Comparison of ENCODE assay signal across 17 cellular contexts in the genomic region with DNA sequence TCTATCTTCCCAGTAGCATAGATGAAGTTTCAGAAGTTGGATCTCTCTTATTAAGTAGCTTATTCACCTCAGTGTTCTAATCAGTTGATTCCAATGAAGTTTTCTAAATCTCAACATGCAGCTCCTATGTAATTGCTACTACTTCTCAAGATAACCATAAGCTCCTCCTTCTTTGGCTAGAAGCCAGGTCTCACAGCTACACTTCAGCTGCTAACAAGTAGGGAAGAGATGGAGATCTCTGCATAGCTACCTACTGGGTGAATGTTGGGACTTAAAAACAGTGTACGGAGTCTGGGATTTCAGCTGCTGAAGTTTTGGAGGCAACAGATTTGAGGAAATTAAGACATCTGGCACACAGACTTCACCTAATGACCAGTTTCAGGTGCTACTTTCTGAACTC.
A peak's percentile ranks its signal among the peaks of the same experiment; 100 is the strongest.
DNase-seq lines count a peak whose midpoint lies in the region; ATAC-seq and TF ChIP-seq lines count a peak whose summit lies in the region.
"Had no signal": no experiment of that assay in that cellular context is flagged by ENCODE, and none has a peak within 500 bp of the region (broad histone marks: within the 10 kb centered on the region; RNA-seq: fewer than 3 reads in every experiment).

No MANE protein-coding gene starts in this region.

- ATAC-seq in HG02678 (IDR thresholded peaks at IDR 0.05; ENCODE audit: unreplicated experiment), result no peak

- H2AFZ ChIP-seq in OCI-LY7 (ENCODE audit: low read length), result no peak overlapping the region
- no peak overlapping the region for H2AFZ ChIP-seq in fibroblast of lung (ENCODE audit: low read length)
- no peak overlapping the region for H2AFZ ChIP-seq in smooth muscle cell (ENCODE audit: low read depth)

- H3K4me1 ChIP-seq in A673 (ENCODE audit: insufficient read depth, low read length, poor library complexity, severe bottlenecking), result no peaks in the 10 kb centered on the region
- H3K4me1 ChIP-seq in OCI-LY7 (ENCODE audit: insufficient read depth, low read length, poor library complexity, severe bottlenecking), result no peaks in the 10 kb centered on the region
- H3K4me1 ChIP-seq in fibroblast of lung (ENCODE audit: control insufficient read depth, extremely low read depth, insufficient read depth, low read length), result no peaks in the 10 kb centered on the region
- peaks cover 7% of the 10 kb centered on the region for H3K4me1 ChIP-seq in smooth muscle cell (ENCODE audit: low read depth)
- H3K4me1 ChIP-seq: right atrium auricular region, uterus had no signal

- DNase-seq in A673 (ENCODE audit: low spot score) (peak; percentile 27), HFFc6 (peak; percentile 65), OCI-LY7 (ENCODE audit: low spot score) (peak; percentile 0), fibroblast of lung (ENCODE audit: low read depth in 2 of 2) (peak in 1 of 2 donors; percentile 35), AML-193 (lab: John Stamatoyannopoulos, UW) (no peak), smooth muscle cell (lab: John Stamatoyannopoulos, UW; ENCODE audit: unreplicated experiment) (no peak), NCI-H1930 (lab: John Stamatoyannopoulos, UW) (no peak)
- DNase-seq: activated CD4-positive, alpha-beta T cell treated with anti-CD3 and anti-CD28 coated beads for 4 hours; activated CD8-positive, alpha-beta memory T cell treated with anti-CD3 and anti-CD28 coated beads, Interleukin-2, amount 50 U/mL, for 4 hours; anterior cingulate cortex; GOT3; head of caudate nucleus; T1000; uterus had no signal

- intact Hi-C loops in A673 (cut with micrococcal nuclease; ENCODE audit: unreplicated experiment) (no loop called here), OCI-LY7 (cut with micrococcal nuclease; ENCODE audit: unreplicated experiment) (no loop called here)

- no peaks in the 10 kb centered on the region for H4K20me1 ChIP-seq in OCI-LY7 (ENCODE audit: insufficient read depth, low read length)
- H4K20me1 ChIP-seq in fibroblast of lung (ENCODE audit: control insufficient read depth, extremely low read depth, insufficient read depth, low read length), result no peaks in the 10 kb centered on the region
- no peaks in the 10 kb centered on the region for H4K20me1 ChIP-seq in smooth muscle cell (ENCODE audit: low read depth)

- H3K4me3 Mint-ChIP-seq in HFFc6, result no peak overlapping the region; the same call in 1 of the 2 replicates

- H3K27ac Mint-ChIP-seq in HFFc6, result peak overlapping the region; percentile 95

- H3K4me2 ChIP-seq in OCI-LY7 (ENCODE audit: low read length) (no peak overlapping the region), fibroblast of lung (ENCODE audit: extremely low read depth, insufficient read depth, low read length) (no peak overlapping the region), smooth muscle cell (no peak overlapping the region)

- H3K9me3 Mint-ChIP-seq in HFFc6, result no peaks in the 10 kb centered on the region

- no peak overlapping the region for H3K9ac ChIP-seq in fibroblast of lung (ENCODE audit: insufficient read depth, low read length)
- no peak overlapping the region for H3K9ac ChIP-seq in smooth muscle cell (ENCODE audit: low read depth)

- CTCF ChIA-PET in A673 (lab: Charles Lee) (no interaction called here), OCI-LY7 (lab: Charles Lee; ENCODE audit: unreplicated experiment) (no interaction called here)

- H3K79me2 ChIP-seq in OCI-LY7 (ENCODE audit: insufficient read depth, low read depth, low read length) (no peaks in the 10 kb centered on the region), fibroblast of lung (ENCODE audit: control insufficient read depth, insufficient read depth, low read length) (no peaks in the 10 kb centered on the region), smooth muscle cell (ENCODE audit: low read depth) (no peaks in the 10 kb centered on the region)

- POLR2A ChIA-PET in A673 (lab: Charles Lee; ENCODE audit: low non-redundant PET) (no interaction called here), OCI-LY7 (lab: Charles Lee) (no interaction called here)

- 94% methylated on average over 1 of the region's 1 CpG for WGBS in smooth muscle cell (ENCODE audit: low lambda C conversion rate)

- peaks cover 21% of the 10 kb centered on the region for H3K36me3 Mint-ChIP-seq in HFFc6 (ENCODE audit: low read depth)

- no TSS peak for BruUV-seq in A673 (replicated peaks; lab: Mats Ljungman, UMichigan)
- BruUV-seq in OCI-LY7 (replicated peaks; lab: Mats Ljungman, UMichigan), result no TSS peak

- peaks cover 76% of the 10 kb centered on the region for H3K4me1 Mint-ChIP-seq in HFFc6 (ENCODE audit: low read depth)

- H3K27me3 ChIP-seq in A673 (replicated peaks; ENCODE audit: insufficient read depth, low read depth, low read length, poor library complexity), result no peaks in the 10 kb centered on the region
- no peaks in the 10 kb centered on the region for H3K27me3 ChIP-seq in fibroblast of lung (ENCODE audit: control insufficient read depth, insufficient read depth, low read length)
- no peaks in the 10 kb centered on the region for H3K27me3 ChIP-seq in smooth muscle cell (ENCODE audit: low read depth)
- H3K27me3 ChIP-seq: right atrium auricular region, SJSA1, uterus had no signal

- H3K9me3 ChIP-seq in A673 (ENCODE audit: low read depth, low read length, poor library complexity, severe bottlenecking) (no peaks in the 10 kb centered on the region), OCI-LY7 (ENCODE audit: low read length) (no peaks in the 10 kb centered on the region), fibroblast of lung (ENCODE audit: control insufficient read depth, insufficient read depth, low read depth, low read length) (no peaks in the 10 kb centered on the region), smooth muscle cell (replicated peaks; ENCODE audit: low read depth) (no peaks in the 10 kb centered on the region)
- H3K9me3 ChIP-seq: right atrium auricular region, SJSA1, uterus had no signal

- TF ChIP-seq CTCF in A673 (conservative IDR thresholded peaks at IDR 0.05; ENCODE audit: low read depth, low read length) (no peak), HFFc6 (IDR thresholded peaks at IDR 0.05) (no peak), OCI-LY7 (conservative IDR thresholded peaks at IDR 0.05; ENCODE audit: low read length) (no peak), fibroblast of lung (conservative IDR thresholded peaks at IDR 0.05 in 1 of 2, IDR thresholded peaks at IDR 0.05 in 1 of 2; ENCODE audit: low read depth in 1 of 2, low read length in 2 of 2) (no peak), smooth muscle cell (IDR thresholded peaks at IDR 0.05; ENCODE audit: borderline replicate concordance, insufficient read depth, poor library complexity, severe bottlenecking) (no peak)

- H3K27me3 Mint-ChIP-seq in HFFc6 (ENCODE audit: insufficient read depth), result no peaks in the 10 kb centered on the region

- H3K36me3 ChIP-seq in A673 (ENCODE audit: insufficient read depth, low read length, poor library complexity, severe bottlenecking) (no peaks in the 10 kb centered on the region), OCI-LY7 (ENCODE audit: insufficient read depth, low read length) (no peaks in the 10 kb centered on the region), fibroblast of lung (ENCODE audit: control insufficient read depth, insufficient read depth, low read length) (no peaks in the 10 kb centered on the region), smooth muscle cell (ENCODE audit: low read depth) (no peaks in the 10 kb centered on the region)
- H3K36me3 ChIP-seq: right atrium auricular region, SJSA1, uterus had no signal

- H3K4me3 ChIP-seq in A673 (ENCODE audit: low read depth, low read length, poor library complexity, severe bottlenecking) (no peak overlapping the region), OCI-LY7 (ENCODE audit: low read depth, low read length, poor library complexity, severe bottlenecking) (no peak overlapping the region), fibroblast of lung (replicated peaks in 1 of 4; ENCODE audit: control extremely low read depth in 1 of 4, insufficient read depth in 1 of 4, low read depth in 3 of 4, low read length in 4 of 4) (no peak overlapping the region), smooth muscle cell (no peak overlapping the region)
- H3K4me3 ChIP-seq: right atrium auricular region, SJSA1, uterus had no signal

- H3K27ac ChIP-seq in A673 (ENCODE audit: low read depth, low read length, poor library complexity, severe bottlenecking), result no peak overlapping the region
- H3K27ac ChIP-seq in OCI-LY7 (ENCODE audit: low read depth, low read length, poor library complexity, severe bottlenecking), result no peak overlapping the region
- H3K27ac ChIP-seq in fibroblast of lung (ENCODE audit: insufficient read depth, low read length), result peak overlapping the region; percentile 5
- no peak overlapping the region for H3K27ac ChIP-seq in smooth muscle cell (ENCODE audit: low read depth)
- H3K27ac ChIP-seq: right atrium auricular region, SJSA1, uterus had no signal

- no peaks in the 10 kb centered on the region for H3K9me2 ChIP-seq in OCI-LY7 (ENCODE audit: insufficient read depth, low read length)

- H3F3A ChIP-seq in smooth muscle cell (ENCODE audit: low read depth), result no peaks in the 10 kb centered on the region

Comparison
In these comparisons a context has a peak if more than half of its experiments do, and no peak if none do; other contexts are left out.
1. DNase-seq: peak in A673 (single experiment), HFFc6 (single experiment) and OCI-LY7 (single experiment); none in AML-193 (0 of 2), smooth muscle cell (single experiment) and NCI-H1930 (0 of 2).